1 cellular context compared by ENCODE assay signal in the genomic region with DNA sequence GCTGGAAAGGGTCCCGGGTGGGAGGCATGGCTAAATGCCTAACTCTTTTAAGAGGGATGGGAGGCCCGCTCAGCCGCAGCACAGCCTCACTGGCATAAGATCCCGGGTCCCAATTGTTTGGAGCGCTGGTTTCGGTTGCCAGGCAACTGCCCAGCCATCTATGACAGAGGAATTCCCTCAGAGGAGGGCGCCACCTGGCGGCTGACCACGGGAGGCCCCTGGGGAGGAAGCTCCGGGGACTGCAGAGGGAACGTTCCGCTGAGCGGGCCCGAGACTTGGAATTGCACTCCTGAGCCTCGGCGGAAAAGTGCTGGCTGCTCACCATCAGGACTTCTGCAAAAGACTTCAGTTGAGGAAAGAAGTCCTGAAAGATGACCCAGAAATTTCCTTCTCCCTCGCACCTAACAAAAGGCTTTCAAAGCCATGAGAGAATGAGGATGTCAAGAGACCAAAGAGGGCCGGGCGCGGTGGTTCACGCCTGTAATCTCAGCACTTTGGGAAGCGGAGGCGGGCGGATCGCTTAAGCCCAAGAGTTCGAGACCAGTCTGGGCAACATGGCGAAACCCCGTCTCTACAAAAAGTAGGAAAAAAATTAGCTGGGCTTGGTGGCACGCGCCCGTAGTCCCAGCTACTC.
TF ChIP-seq lines count a peak whose summit lies in the region.

No MANE protein-coding gene starts in this region.

TF ChIP-seq in K562, 482 proteins besides CTCF, POLR2A, EP300 and RAD21 (continued from another document and continues in another):
- TF ChIP-seq TEAD2 (tag; IDR thresholded peaks at IDR 0.05), result 0 out of 2 replicates have a peak, but pooled peaks have one; percentile 24
- no peak for TF ChIP-seq ZNF274 (IDR thresholded peaks at IDR 0.05; ENCODE audit: borderline replicate concordance, low read depth, low read length)
- peak; percentile 53; the same call in 1 of the 2 replicates for TF ChIP-seq JUN (IDR thresholded peaks at IDR 0.05; ENCODE audit: borderline replicate concordance, low read depth, low read length)
- 0 out of 2 replicates have a peak, but pooled peaks have one; percentile 12 for TF ChIP-seq JUN (CRISPR knock-in tag; IDR thresholded peaks at IDR 0.05; ENCODE audit: borderline replicate concordance)
- no peak for TF ChIP-seq ATF1 (CRISPR knock-in tag; IDR thresholded peaks at IDR 0.05)
- TF ChIP-seq ATF1 (tag; IDR thresholded peaks at IDR 0.05), result peak; percentile 56
- TF ChIP-seq ATF7 (IDR thresholded peaks at IDR 0.05), result peak; percentile 46; the same call in 1 of the 2 replicates
- TF ChIP-seq, protein P1, sequence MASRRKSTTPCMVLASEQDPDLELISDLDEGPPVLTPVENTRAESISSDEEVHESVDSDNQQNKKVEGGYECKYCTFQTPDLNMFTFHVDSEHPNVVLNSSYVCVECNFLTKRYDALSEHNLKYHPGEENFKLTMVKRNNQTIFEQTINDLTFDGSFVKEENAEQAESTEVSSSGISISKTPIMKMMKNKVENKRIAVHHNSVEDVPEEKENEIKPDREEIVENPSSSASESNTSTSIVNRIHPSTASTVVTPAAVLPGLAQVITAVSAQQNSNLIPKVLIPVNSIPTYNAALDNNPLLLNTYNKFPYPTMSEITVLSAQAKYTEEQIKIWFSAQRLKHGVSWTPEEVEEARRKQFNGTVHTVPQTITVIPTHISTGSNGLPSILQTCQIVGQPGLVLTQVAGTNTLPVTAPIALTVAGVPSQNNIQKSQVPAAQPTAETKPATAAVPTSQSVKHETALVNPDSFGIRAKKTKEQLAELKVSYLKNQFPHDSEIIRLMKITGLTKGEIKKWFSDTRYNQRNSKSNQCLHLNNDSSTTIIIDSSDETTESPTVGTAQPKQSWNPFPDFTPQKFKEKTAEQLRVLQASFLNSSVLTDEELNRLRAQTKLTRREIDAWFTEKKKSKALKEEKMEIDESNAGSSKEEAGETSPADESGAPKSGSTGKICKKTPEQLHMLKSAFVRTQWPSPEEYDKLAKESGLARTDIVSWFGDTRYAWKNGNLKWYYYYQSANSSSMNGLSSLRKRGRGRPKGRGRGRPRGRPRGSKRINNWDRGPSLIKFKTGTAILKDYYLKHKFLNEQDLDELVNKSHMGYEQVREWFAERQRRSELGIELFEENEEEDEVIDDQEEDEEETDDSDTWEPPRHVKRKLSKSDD (conservative IDR thresholded peaks at IDR 0.05; ENCODE audit: low read length), result 0 out of 2 replicates have a peak, but pooled peaks have one; percentile 80
- TF ChIP-seq TOE1 (IDR thresholded peaks at IDR 0.05; ENCODE audit: borderline replicate concordance), result peak; percentile 47; the same call in 1 of the 2 replicates
- no peak for TF ChIP-seq TOE1 (CRISPR knock-in tag; IDR thresholded peaks at IDR 0.05; ENCODE audit: borderline replicate concordance, low read depth)
- TF ChIP-seq, protein P2, sequence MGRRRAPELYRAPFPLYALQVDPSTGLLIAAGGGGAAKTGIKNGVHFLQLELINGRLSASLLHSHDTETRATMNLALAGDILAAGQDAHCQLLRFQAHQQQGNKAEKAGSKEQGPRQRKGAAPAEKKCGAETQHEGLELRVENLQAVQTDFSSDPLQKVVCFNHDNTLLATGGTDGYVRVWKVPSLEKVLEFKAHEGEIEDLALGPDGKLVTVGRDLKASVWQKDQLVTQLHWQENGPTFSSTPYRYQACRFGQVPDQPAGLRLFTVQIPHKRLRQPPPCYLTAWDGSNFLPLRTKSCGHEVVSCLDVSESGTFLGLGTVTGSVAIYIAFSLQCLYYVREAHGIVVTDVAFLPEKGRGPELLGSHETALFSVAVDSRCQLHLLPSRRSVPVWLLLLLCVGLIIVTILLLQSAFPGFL (CRISPR knock-in tag; IDR thresholded peaks at IDR 0.05), result no peak
- TF ChIP-seq MYC (IDR thresholded peaks at IDR 0.05; ENCODE audit: low read depth, low read length), result peak; percentile 46; the same call in 1 of the 2 replicates
- no peak for TF ChIP-seq MYC (CRISPR knock-in tag; IDR thresholded peaks at IDR 0.05; ENCODE audit: borderline replicate concordance, low read depth)
- TF ChIP-seq, protein P3, sequence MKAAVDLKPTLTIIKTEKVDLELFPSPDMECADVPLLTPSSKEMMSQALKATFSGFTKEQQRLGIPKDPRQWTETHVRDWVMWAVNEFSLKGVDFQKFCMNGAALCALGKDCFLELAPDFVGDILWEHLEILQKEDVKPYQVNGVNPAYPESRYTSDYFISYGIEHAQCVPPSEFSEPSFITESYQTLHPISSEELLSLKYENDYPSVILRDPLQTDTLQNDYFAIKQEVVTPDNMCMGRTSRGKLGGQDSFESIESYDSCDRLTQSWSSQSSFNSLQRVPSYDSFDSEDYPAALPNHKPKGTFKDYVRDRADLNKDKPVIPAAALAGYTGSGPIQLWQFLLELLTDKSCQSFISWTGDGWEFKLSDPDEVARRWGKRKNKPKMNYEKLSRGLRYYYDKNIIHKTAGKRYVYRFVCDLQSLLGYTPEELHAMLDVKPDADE (conservative IDR thresholded peaks at IDR 0.05; ENCODE audit: control insufficient read depth, low read depth, low read length), result 0 out of 2 replicates have a peak, but pooled peaks have one; percentile 52
- peak; percentile 94 for TF ChIP-seq XRCC5 (IDR thresholded peaks at IDR 0.05; ENCODE audit: low read depth, low read length)
- peak; percentile 40 to 83; a peak in 2 of 4 replicates for TF ChIP-seq RCOR1 (IDR thresholded peaks at IDR 0.05; ENCODE audit: borderline replicate concordance in 1 of 2, low read depth in 2 of 2, low read length in 2 of 2)
- TF ChIP-seq CXXC5 (CRISPR knock-in tag; IDR thresholded peaks at IDR 0.05), result peak; percentile 34; the same call in 1 of the 2 replicates
- TF ChIP-seq EWSR1 (IDR thresholded peaks at IDR 0.05; ENCODE audit: borderline replicate concordance, low read depth, partially characterized antibody), result no peak
- peak; percentile 38; the same call in 1 of the 2 replicates for TF ChIP-seq ZNF384 (IDR thresholded peaks at IDR 0.05; ENCODE audit: low read depth, low read length)
- peak; percentile 88 for TF ChIP-seq RB1 (IDR thresholded peaks at IDR 0.05; ENCODE audit: low read depth)
- TF ChIP-seq STAG1 (CRISPR knock-in tag; IDR thresholded peaks at IDR 0.05; ENCODE audit: borderline replicate concordance), result peak; percentile 75; the same call in 1 of the 2 replicates
- TF ChIP-seq ADNP (tag; IDR thresholded peaks at IDR 0.05), result peak; percentile 57; the same call in 1 of the 2 replicates
- TF ChIP-seq BMI1 (IDR thresholded peaks at IDR 0.05; ENCODE audit: low read length), result peak; percentile 65; the same call in 1 of the 2 replicates
- peak; percentile 86 for TF ChIP-seq CTCFL (IDR thresholded peaks at IDR 0.05; ENCODE audit: borderline replicate concordance, insufficient read depth, low read depth, low read length, poor library complexity, severe bottlenecking)
- TF ChIP-seq, protein P4, sequence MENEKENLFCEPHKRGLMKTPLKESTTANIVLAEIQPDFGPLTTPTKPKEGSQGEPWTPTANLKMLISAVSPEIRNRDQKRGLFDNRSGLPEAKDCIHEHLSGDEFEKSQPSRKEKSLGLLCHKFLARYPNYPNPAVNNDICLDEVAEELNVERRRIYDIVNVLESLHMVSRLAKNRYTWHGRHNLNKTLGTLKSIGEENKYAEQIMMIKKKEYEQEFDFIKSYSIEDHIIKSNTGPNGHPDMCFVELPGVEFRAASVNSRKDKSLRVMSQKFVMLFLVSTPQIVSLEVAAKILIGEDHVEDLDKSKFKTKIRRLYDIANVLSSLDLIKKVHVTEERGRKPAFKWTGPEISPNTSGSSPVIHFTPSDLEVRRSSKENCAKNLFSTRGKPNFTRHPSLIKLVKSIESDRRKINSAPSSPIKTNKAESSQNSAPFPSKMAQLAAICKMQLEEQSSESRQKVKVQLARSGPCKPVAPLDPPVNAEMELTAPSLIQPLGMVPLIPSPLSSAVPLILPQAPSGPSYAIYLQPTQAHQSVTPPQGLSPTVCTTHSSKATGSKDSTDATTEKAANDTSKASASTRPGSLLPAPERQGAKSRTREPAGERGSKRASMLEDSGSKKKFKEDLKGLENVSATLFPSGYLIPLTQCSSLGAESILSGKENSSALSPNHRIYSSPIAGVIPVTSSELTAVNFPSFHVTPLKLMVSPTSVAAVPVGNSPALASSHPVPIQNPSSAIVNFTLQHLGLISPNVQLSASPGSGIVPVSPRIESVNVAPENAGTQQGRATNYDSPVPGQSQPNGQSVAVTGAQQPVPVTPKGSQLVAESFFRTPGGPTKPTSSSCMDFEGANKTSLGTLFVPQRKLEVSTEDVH (IDR thresholded peaks at IDR 0.05; ENCODE audit: low read depth, partially characterized antibody), result peak; percentile 25
- TF ChIP-seq GATAD2B (IDR thresholded peaks at IDR 0.05; ENCODE audit: borderline replicate concordance), result peak; percentile 21; the same call in 1 of the 2 replicates
- peak; percentile 75 for TF ChIP-seq SPI1 (IDR thresholded peaks at IDR 0.05; ENCODE audit: borderline replicate concordance, low read depth, low read length)
- TF ChIP-seq FOXJ3 (CRISPR knock-in tag; IDR thresholded peaks at IDR 0.05), result peak; percentile 78; the same call in 1 of the 2 replicates
- TF ChIP-seq BRD9 (IDR thresholded peaks at IDR 0.05; ENCODE audit: low read depth, partially characterized antibody), result no peak
- TF ChIP-seq ZNF655 (CRISPR knock-in tag; IDR thresholded peaks at IDR 0.05), result no peak
- 0 out of 2 replicates have a peak, but pooled peaks have one; percentile 50 for TF ChIP-seq ZNF766 (CRISPR knock-in tag; conservative IDR thresholded peaks at IDR 0.05)
- peak; percentile 56; the same call in 1 of the 2 replicates for TF ChIP-seq ZFX (CRISPR knock-in tag; IDR thresholded peaks at IDR 0.05)
- TF ChIP-seq NBN (IDR thresholded peaks at IDR 0.05; ENCODE audit: low read depth), result 0 out of 2 replicates have a peak, but pooled peaks have one; percentile 25
- TF ChIP-seq ZBTB7A (IDR thresholded peaks at IDR 0.05; ENCODE audit: borderline replicate concordance, control insufficient read depth, low read depth, low read length), result peak; percentile 62; the same call in 1 of the 2 replicates
- 0 out of 2 replicates have a peak, but pooled peaks have one; percentile 40 for TF ChIP-seq ZNF143 (CRISPR knock-in tag; IDR thresholded peaks at IDR 0.05)
- peak in 1 of 2 experiments; percentile 61; a peak in 1 of 4 replicates for TF ChIP-seq KDM1A (IDR thresholded peaks at IDR 0.05)
- TF ChIP-seq, protein P5, sequence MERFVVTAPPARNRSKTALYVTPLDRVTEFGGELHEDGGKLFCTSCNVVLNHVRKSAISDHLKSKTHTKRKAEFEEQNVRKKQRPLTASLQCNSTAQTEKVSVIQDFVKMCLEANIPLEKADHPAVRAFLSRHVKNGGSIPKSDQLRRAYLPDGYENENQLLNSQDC (CRISPR knock-in tag; IDR thresholded peaks at IDR 0.05), result no peak
- TF ChIP-seq ZNF584 (CRISPR knock-in tag; IDR thresholded peaks at IDR 0.05; ENCODE audit: low read depth), result no peak
- peak; percentile 67 for TF ChIP-seq L3MBTL2 (IDR thresholded peaks at IDR 0.05)
- peak in 1 of 2 experiments; percentile 77; a peak in 1 of 4 replicates for TF ChIP-seq CSDE1 (IDR thresholded peaks at IDR 0.05)
- TF ChIP-seq GABPB1 (CRISPR knock-in tag; IDR thresholded peaks at IDR 0.05), result 0 out of 2 replicates have a peak, but pooled peaks have one; percentile 22
- no peak for TF ChIP-seq ARID1B (IDR thresholded peaks at IDR 0.05)
- TF ChIP-seq, protein P6, sequence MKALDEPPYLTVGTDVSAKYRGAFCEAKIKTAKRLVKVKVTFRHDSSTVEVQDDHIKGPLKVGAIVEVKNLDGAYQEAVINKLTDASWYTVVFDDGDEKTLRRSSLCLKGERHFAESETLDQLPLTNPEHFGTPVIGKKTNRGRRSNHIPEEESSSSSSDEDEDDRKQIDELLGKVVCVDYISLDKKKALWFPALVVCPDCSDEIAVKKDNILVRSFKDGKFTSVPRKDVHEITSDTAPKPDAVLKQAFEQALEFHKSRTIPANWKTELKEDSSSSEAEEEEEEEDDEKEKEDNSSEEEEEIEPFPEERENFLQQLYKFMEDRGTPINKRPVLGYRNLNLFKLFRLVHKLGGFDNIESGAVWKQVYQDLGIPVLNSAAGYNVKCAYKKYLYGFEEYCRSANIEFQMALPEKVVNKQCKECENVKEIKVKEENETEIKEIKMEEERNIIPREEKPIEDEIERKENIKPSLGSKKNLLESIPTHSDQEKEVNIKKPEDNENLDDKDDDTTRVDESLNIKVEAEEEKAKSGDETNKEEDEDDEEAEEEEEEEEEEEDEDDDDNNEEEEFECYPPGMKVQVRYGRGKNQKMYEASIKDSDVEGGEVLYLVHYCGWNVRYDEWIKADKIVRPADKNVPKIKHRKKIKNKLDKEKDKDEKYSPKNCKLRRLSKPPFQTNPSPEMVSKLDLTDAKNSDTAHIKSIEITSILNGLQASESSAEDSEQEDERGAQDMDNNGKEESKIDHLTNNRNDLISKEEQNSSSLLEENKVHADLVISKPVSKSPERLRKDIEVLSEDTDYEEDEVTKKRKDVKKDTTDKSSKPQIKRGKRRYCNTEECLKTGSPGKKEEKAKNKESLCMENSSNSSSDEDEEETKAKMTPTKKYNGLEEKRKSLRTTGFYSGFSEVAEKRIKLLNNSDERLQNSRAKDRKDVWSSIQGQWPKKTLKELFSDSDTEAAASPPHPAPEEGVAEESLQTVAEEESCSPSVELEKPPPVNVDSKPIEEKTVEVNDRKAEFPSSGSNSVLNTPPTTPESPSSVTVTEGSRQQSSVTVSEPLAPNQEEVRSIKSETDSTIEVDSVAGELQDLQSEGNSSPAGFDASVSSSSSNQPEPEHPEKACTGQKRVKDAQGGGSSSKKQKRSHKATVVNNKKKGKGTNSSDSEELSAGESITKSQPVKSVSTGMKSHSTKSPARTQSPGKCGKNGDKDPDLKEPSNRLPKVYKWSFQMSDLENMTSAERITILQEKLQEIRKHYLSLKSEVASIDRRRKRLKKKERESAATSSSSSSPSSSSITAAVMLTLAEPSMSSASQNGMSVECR (CRISPR knock-in tag; IDR thresholded peaks at IDR 0.05), result no peak; the same call in 1 of the 2 replicates
- TF ChIP-seq RFX1 (IDR thresholded peaks at IDR 0.05), result peak; percentile 98
- peak; percentile 43; the same call in 1 of the 2 replicates for TF ChIP-seq ZNF263 (CRISPR knock-in tag; IDR thresholded peaks at IDR 0.05; ENCODE audit: borderline replicate concordance)
